Comparison of ENCODE assay signal across 13 cellular contexts in the genomic region with DNA sequence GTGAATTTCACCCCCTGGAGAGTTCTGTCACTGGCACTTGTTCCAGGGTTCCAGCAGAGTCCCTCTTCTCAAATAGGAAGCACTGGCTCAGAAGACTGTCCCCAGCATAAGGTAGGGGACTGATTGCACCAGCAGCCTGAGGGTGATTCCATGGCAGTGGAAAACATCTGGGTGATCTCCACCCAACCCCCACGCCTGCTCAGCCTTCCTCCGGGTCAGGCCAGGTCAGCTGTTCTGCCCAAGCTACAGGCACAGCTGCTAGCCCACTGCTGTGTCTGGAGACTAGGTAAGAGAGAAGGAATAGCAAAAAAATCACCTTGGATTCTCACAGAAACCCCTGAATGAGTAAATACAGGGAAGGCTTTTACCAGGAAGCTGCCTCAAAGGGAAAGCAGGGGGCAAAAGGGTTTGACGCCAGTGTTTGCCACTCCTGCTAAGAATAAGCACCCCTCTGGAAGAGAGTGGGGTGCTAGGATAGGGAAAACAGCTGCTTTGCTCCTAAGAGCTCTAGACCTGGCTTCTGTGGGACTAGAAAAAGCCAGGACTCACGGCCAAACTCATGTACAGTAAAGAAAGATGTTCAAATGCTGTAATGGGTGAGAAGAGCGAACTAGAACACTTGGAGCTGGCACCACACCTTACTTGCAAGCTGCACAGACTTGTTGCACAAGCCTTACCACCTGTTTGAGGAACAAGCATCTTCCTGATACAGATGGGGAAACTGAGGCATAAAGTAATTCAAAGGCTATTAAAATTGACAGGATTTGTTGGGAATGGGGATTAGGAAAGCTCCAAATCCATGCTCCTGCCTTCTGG. TPM values are rescaled to one million over a fixed set of nuclear protein-coding genes. Genes with fewer than 3 reads are reported as not detected.
DNase-seq lines count a peak whose midpoint lies in the region; TF ChIP-seq lines count a peak whose summit lies in the region.
"Had no signal": no experiment of that assay in that cellular context is flagged by ENCODE, and none has a peak within 500 bp of the region (broad histone marks: within the 10 kb centered on the region; RNA-seq: fewer than 3 reads in every experiment).

No MANE protein-coding gene starts in this region.

- peak overlapping the region; percentile 92 for H3K27ac ChIP-seq in colonic mucosa
- peak overlapping the region; percentile 32 for H3K27ac ChIP-seq in parathyroid adenoma
- H3K27ac ChIP-seq: SJSA1, testis had no signal

- H3K79me2 ChIP-seq in parathyroid adenoma: no peaks in the 10 kb centered on the region
- H3K79me2 ChIP-seq: hepatocyte had no signal

- no peak for TF ChIP-seq POLR2A in NB4 (IDR thresholded peaks at IDR 0.05; ENCODE audit: extremely low read depth, insufficient read length)

- H3K4me1 ChIP-seq in colonic mucosa: peaks cover 23% of the 10 kb centered on the region
- peaks cover 16% of the 10 kb centered on the region for H3K4me1 ChIP-seq in parathyroid adenoma

- H3K9ac ChIP-seq in colonic mucosa (ENCODE audit: low read depth in 2 of 2, low read length in 2 of 2) (peak overlapping the region in 1 of 2 donors; percentile 88), parathyroid adenoma (no peak overlapping the region)

- TF ChIP-seq CTCF in NB4 (IDR thresholded peaks at IDR 0.05; ENCODE audit: low read depth, low read length) (no peak), colonic mucosa (IDR thresholded peaks at IDR 0.05) (no peak), parathyroid adenoma (IDR thresholded peaks at IDR 0.05) (no peak)

- intact Hi-C loops in colonic mucosa (cut with DNase I): no loop called here

- H2AFZ ChIP-seq in parathyroid adenoma: no peak overlapping the region
- H2AFZ ChIP-seq: hepatocyte had no signal

- H3K36me3 ChIP-seq in colonic mucosa (peaks cover 6% of the 10 kb centered on the region), parathyroid adenoma (ENCODE audit: control insufficient read depth, insufficient read depth, low read length) (no peaks in the 10 kb centered on the region), MG63 (no peaks in the 10 kb centered on the region)
- H3K36me3 ChIP-seq: SJSA1 had no signal

- H3K4me3 ChIP-seq in NB4 (ENCODE audit: low read depth, low read length): no peak overlapping the region
- H3K4me3 ChIP-seq in colonic mucosa: no peak overlapping the region
- peak overlapping the region; percentile 32 for H3K4me3 ChIP-seq in parathyroid adenoma (ENCODE audit: low read depth, low read length)
- no peak overlapping the region for H3K4me3 ChIP-seq in MG63
- H3K4me3 ChIP-seq: hepatocyte, SJSA1, testis had no signal

- peak overlapping the region; percentile 56 for H3K4me2 ChIP-seq in parathyroid adenoma (ENCODE audit: low read length)
- H3K4me2 ChIP-seq: hepatocyte had no signal

- H3K9me3 ChIP-seq in colonic mucosa (no peaks in the 10 kb centered on the region), parathyroid adenoma (ENCODE audit: control insufficient read depth, low read length) (no peaks in the 10 kb centered on the region), MG63 (no peaks in the 10 kb centered on the region)
- H3K9me3 ChIP-seq: SJSA1, testis had no signal

- DNase-seq in NK-92 treated with Interleukin-12 subunit alpha and Interleukin-12 subunit beta, amount 100 ng/mL, for 24 hours (lab: John Stamatoyannopoulos, UW): peak; percentile 17
- DNase-seq in NK-92 (lab: John Stamatoyannopoulos, UW; ENCODE audit: unreplicated experiment) (no peak), NB4 (ENCODE audit: low read depth) (peak; percentile 41), colonic mucosa (peak; percentile 37), DMS79 (lab: John Stamatoyannopoulos, UW) (no peak), MG63 (no peak), SW 1271 (lab: John Stamatoyannopoulos, UW) (no peak)
- DNase-seq: 8988T, NCI-H2171, testis had no signal

- H3K27me3 ChIP-seq in colonic mucosa (no peaks in the 10 kb centered on the region), parathyroid adenoma (ENCODE audit: control insufficient read depth, insufficient read depth, low read length) (no peaks in the 10 kb centered on the region), MG63 (peaks cover 12% of the 10 kb centered on the region)
- H3K27me3 ChIP-seq: hepatocyte, testis had no signal

RNA-seq across cellular contexts. Expression of a gene that starts 1.0 kb away (rescaled TPM):
- total RNA-seq in colonic mucosa: 10 to 100 TPM; 51.0 to 65.2 TPM
- total RNA-seq in MG63 (2014; rRNA removed; shearing (Covaris generic); ENCODE audit: low replicate concordance): 2.6 and 4.7 TPM in 2 replicates
- total RNA-seq: SJSA1 had no signal

RNA-seq across cellular contexts. Expression of a gene that starts 26.0 kb away (rescaled TPM):
- total RNA-seq in colonic mucosa: under 1 TPM; 0.49 to 0.53 TPM
- 1.6 and 3.2 TPM in 2 replicates for total RNA-seq in MG63 (2014; rRNA removed; shearing (Covaris generic); ENCODE audit: low replicate concordance)
- total RNA-seq: SJSA1 had no signal

Comparison
In these comparisons a context has a peak if more than half of its experiments do, and no peak if none do; other contexts are left out.
1. DNase-seq: peak in NK-92 treated with Interleukin-12 subunit alpha and Interleukin-12 subunit beta, amount 100 ng/mL, for 24 hours (single experiment), NB4 (single experiment) and colonic mucosa (single experiment); none in NK-92 (single experiment), DMS79 (single experiment), MG63 (single experiment) and SW 1271 (0 of 2).